Comparison of ENCODE assay signal across 21 cellular contexts in the genomic region with DNA sequence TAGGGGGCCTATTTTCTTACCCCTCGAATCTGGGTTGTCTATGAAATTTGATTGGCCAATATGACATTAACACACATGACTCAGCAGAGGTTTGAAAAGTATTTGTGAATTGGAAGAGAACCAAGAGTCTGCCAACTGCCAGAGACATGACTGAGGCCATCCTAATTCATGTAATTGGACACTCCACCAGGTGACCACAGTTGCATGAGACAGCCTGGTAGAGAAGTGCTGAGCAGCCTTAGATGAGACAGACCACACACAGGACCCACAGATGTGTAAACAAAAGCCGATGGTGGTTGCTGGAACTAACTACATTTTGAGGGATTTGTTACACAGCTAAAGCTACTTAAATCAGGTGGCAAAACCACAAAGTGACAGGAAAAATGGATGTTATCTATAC. TPM values are rescaled to one million over a fixed set of nuclear protein-coding genes. Genes with fewer than 3 reads are reported as not detected.
DNase-seq lines count a peak whose midpoint lies in the region; TF ChIP-seq lines count a peak whose summit lies in the region.
"Had no signal": no experiment of that assay in that cellular context is flagged by ENCODE, and none has a peak within 500 bp of the region (broad histone marks: within the 10 kb centered on the region; RNA-seq: fewer than 3 reads in every experiment).

No MANE protein-coding gene starts in this region.

- H3K27ac Mint-ChIP-seq in osteocyte (ENCODE audit: unreplicated experiment): no peak overlapping the region
- H3K27ac Mint-ChIP-seq: activated T-helper 2 cell treated with anti-CD3 and anti-CD28 coated beads, Interferon-gamma antibody, Interleukin-2, Interleukin-4, amounts not matched to agents 10 μg/mL and 5 μg/mL and 100 μg/mL, durations not matched to agents 14 hours and 24 hours and 36 hours; nephron; stimulated activated naive B cell treated with anti-CD40 and anti-IgM and Interleukin-4, amounts not matched to agents 10 μg/mL and 1 μg/mL and 100 μg/mL, for 72 hours had no signal

- H3K27ac ChIP-seq in OCI-LY7 (ENCODE audit: low read depth, low read length, poor library complexity, severe bottlenecking): no peak overlapping the region
- no peak overlapping the region for H3K27ac ChIP-seq in stomach
- H3K27ac ChIP-seq: 22Rv1, BLaER1, tibial nerve had no signal

- POLR2A ChIA-PET in OCI-LY7 (lab: Charles Lee): no interaction called here

- no peaks in the 10 kb centered on the region for H3K79me2 ChIP-seq in OCI-LY7 (ENCODE audit: insufficient read depth, low read depth, low read length)

- TF ChIP-seq CTCF in OCI-LY7 (conservative IDR thresholded peaks at IDR 0.05; ENCODE audit: low read length) (no peak), osteocyte (IDR thresholded peaks at IDR 0.05) (no peak), stomach (IDR thresholded peaks at IDR 0.05) (no peak)

- H3K36me3 Mint-ChIP-seq in osteocyte (ENCODE audit: unreplicated experiment): no peaks in the 10 kb centered on the region
- H3K36me3 Mint-ChIP-seq: stimulated activated naive B cell treated with anti-CD40 and anti-IgM and Interleukin-4, amounts not matched to agents 10 μg/mL and 1 μg/mL and 100 μg/mL, for 72 hours had no signal

- no peaks in the 10 kb centered on the region for H3K9me3 Mint-ChIP-seq in osteocyte (ENCODE audit: unreplicated experiment)
- H3K9me3 Mint-ChIP-seq: activated T-helper 2 cell treated with anti-CD3 and anti-CD28 coated beads, Interferon-gamma antibody, Interleukin-2, Interleukin-4, amounts not matched to agents 10 μg/mL and 5 μg/mL and 100 μg/mL, durations not matched to agents 14 hours and 24 hours and 36 hours; central memory CD8-positive, alpha-beta T cell; nephron had no signal

- no peaks in the 10 kb centered on the region for H4K20me1 ChIP-seq in OCI-LY7 (ENCODE audit: insufficient read depth, low read length)
- H4K20me1 ChIP-seq: BLaER1 had no signal

- no peak overlapping the region for H3K4me3 Mint-ChIP-seq in osteocyte (ENCODE audit: unreplicated experiment)
- H3K4me3 Mint-ChIP-seq: central memory CD8-positive, alpha-beta T cell; nephron; stimulated activated naive B cell treated with anti-CD40 and anti-IgM and Interleukin-4, amounts not matched to agents 10 μg/mL and 1 μg/mL and 100 μg/mL, for 72 hours had no signal

- no peaks in the 10 kb centered on the region for H3K27me3 ChIP-seq in stomach
- H3K27me3 ChIP-seq: BLaER1, tibial nerve had no signal

- CTCF ChIA-PET in OCI-LY7 (lab: Charles Lee; ENCODE audit: unreplicated experiment): no interaction called here

- 38 to 63% (median 46%) methylated on average over 2 of the region's 2 CpGs for WGBS in stomach, 5 donors

- intact Hi-C loops in OCI-LY7 (cut with micrococcal nuclease; ENCODE audit: unreplicated experiment): no loop called here
- intact Hi-C loops in stomach (cut with DNase I; ENCODE audit: low total_unique reads): no loop called here

- BruUV-seq in OCI-LY7 (replicated peaks; lab: Mats Ljungman, UMichigan): no TSS peak

- TF ChIP-seq POLR2A in stomach (IDR thresholded peaks at IDR 0.05): no peak

- no peak for TF ChIP-seq EP300 in stomach (IDR thresholded peaks at IDR 0.05)

- H3K27me3 Mint-ChIP-seq in osteocyte (ENCODE audit: unreplicated experiment): peaks cover 9% of the 10 kb centered on the region
- H3K27me3 Mint-ChIP-seq: stimulated activated naive B cell treated with anti-CD40 and anti-IgM and Interleukin-4, amounts not matched to agents 10 μg/mL and 1 μg/mL and 100 μg/mL, for 72 hours had no signal

- H3K4me1 Mint-ChIP-seq in osteocyte (ENCODE audit: unreplicated experiment): no peaks in the 10 kb centered on the region
- H3K4me1 Mint-ChIP-seq: central memory CD8-positive, alpha-beta T cell; nephron had no signal

- peak overlapping the region; percentile 15; the same call in 1 of the 2 replicates for H2AFZ ChIP-seq in OCI-LY7 (ENCODE audit: low read length)

- no peak overlapping the region for H3K4me2 ChIP-seq in OCI-LY7 (ENCODE audit: low read length)
- H3K4me2 ChIP-seq: BLaER1 had no signal

- H3K4me1 ChIP-seq in OCI-LY7 (ENCODE audit: insufficient read depth, low read length, poor library complexity, severe bottlenecking) (no peaks in the 10 kb centered on the region), stomach (no peaks in the 10 kb centered on the region)
- H3K4me1 ChIP-seq: BLaER1, tibial nerve had no signal

- H3K36me3 ChIP-seq in OCI-LY7 (ENCODE audit: insufficient read depth, low read length) (no peaks in the 10 kb centered on the region), stomach (no peaks in the 10 kb centered on the region)
- H3K36me3 ChIP-seq: BLaER1, tibial nerve had no signal

- H3K4me3 ChIP-seq in OCI-LY7 (ENCODE audit: low read depth, low read length, poor library complexity, severe bottlenecking) (no peak overlapping the region), stomach (no peak overlapping the region)
- H3K4me3 ChIP-seq: BLaER1, tibial nerve had no signal

- H3K9me3 ChIP-seq in OCI-LY7 (ENCODE audit: low read length) (no peaks in the 10 kb centered on the region), stomach (no peaks in the 10 kb centered on the region)
- H3K9me3 ChIP-seq: BLaER1, tibial nerve had no signal

- peak; percentile 37 for DNase-seq in DMS153 (lab: John Stamatoyannopoulos, UW)
- DNase-seq in DMS153 treated with DMSO at 0.1 percent for 48 hours (lab: John Stamatoyannopoulos, UW; ENCODE audit: unreplicated experiment): no peak
- peak; percentile 69 for DNase-seq in LHCN-M2 (ENCODE audit: low read depth)
- DNase-seq in OCI-LY7 (ENCODE audit: low spot score): no peak
- DNase-seq in kidney tubule cell (ENCODE audit: low spot score): peak; percentile 44
- DNase-seq in osteocyte (ENCODE audit: extremely low spot score, unreplicated experiment): no peak
- no peak for DNase-seq in stomach
- no peak for DNase-seq in amniotic stem cell (lab: John Stamatoyannopoulos, UW)
- DNase-seq: activated CD4-positive, CD25-positive, alpha-beta regulatory T cell; effector CD4-positive, alpha-beta T cell; head of caudate nucleus; NCI-H1092 treated with DMSO at 0.1 percent for 48 hours; NCI-H226; stimulated activated naive B cell treated with anti-CD40 and anti-IgM and Interleukin-4, amounts not matched to agents 10 μg/mL and 1 μg/mL and 100 μg/mL, for 72 hours had no signal

- no peaks in the 10 kb centered on the region for H3K9me2 ChIP-seq in OCI-LY7 (ENCODE audit: insufficient read depth, low read length)

RNA-seq across cellular contexts. Expression of gene MS4A5, which starts 0.9 kb away (rescaled TPM):
- total RNA-seq in LHCN-M2 (2014; rRNA removed): not detected in 2 replicates
- not detected for polyA plus RNA-seq in LHCN-M2 (2012)
- not detected in 2 replicates for total RNA-seq in OCI-LY7 (2014; rRNA removed; shearing (Covaris generic))
- total RNA-seq in OCI-LY7 (2022): not detected in 2 replicates
- not detected in 2 replicates for total RNA-seq in osteocyte
- not detected for total RNA-seq in stomach
- polyA plus RNA-seq in stomach: not detected
- total RNA-seq: activated T-helper 2 cell treated with anti-CD3 and anti-CD28 coated beads, Interferon-gamma antibody, Interleukin-2, Interleukin-4, amounts not matched to agents 10 μg/mL and 5 μg/mL and 100 μg/mL, durations not matched to agents 14 hours and 24 hours and 36 hours; T-helper 2 cell treated with Interferon-gamma antibody and Interleukin-4, amounts not matched to agents 100 ng/mL and 5 ng/mL, for 36 hours; tibial nerve had no signal

RNA-seq across cellular contexts. Expression of gene MS4A1, which starts 27.1 kb away (rescaled TPM):
- total RNA-seq in LHCN-M2 (2014; rRNA removed) (not detected in 2 replicates), OCI-LY7 (2022) (559 and 603 TPM in 2 replicates), osteocyte (not detected in 2 replicates), stomach (1 to 10 TPM in 2 of 5 donors, under 1 TPM in 2, not detected in 1; 0.29 to 3.9 (median 2.2) TPM)
- polyA plus RNA-seq in LHCN-M2 (2012): not detected
- 435 and 488 TPM in 2 replicates for total RNA-seq in OCI-LY7 (2014; rRNA removed; shearing (Covaris generic))
- 1 to 10 TPM in 2 of 3 donors, under 1 TPM in 1; 0.12 to 8.8 (median 1.2) TPM for polyA plus RNA-seq in stomach

RNA-seq across cellular contexts. Expression of gene MS4A14, which starts 32.3 kb away (rescaled TPM):
- total RNA-seq in LHCN-M2 (2014; rRNA removed) (0.11 TPM in 1 of 2 replicates, not detected in the other), OCI-LY7 (2022) (0.18 TPM in 1 of 2 replicates, not detected in the other), osteocyte (not detected in 2 replicates), stomach (1 to 10 TPM in 2 of 5 donors, under 1 TPM in 1, not detected in 2; under 0.01 to 4.1 (median 4.1) TPM)
- not detected for polyA plus RNA-seq in LHCN-M2 (2012)
- 0.15 TPM in 1 of 2 replicates, not detected in the other for total RNA-seq in OCI-LY7 (2014; rRNA removed; shearing (Covaris generic))
- polyA plus RNA-seq in stomach: under 1 TPM in 2 of 3 donors, not detected in 1; 0.12 to 0.18 TPM
- total RNA-seq: activated T-helper 2 cell treated with anti-CD3 and anti-CD28 coated beads, Interferon-gamma antibody, Interleukin-2, Interleukin-4, amounts not matched to agents 10 μg/mL and 5 μg/mL and 100 μg/mL, durations not matched to agents 14 hours and 24 hours and 36 hours; T-helper 2 cell treated with Interferon-gamma antibody and Interleukin-4, amounts not matched to agents 100 ng/mL and 5 ng/mL, for 36 hours had no signal

RNA-seq across cellular contexts. Expression of gene MS4A7, which starts 50.2 kb away (rescaled TPM):
- total RNA-seq in LHCN-M2 (2014; rRNA removed): not detected in 2 replicates
- not detected for polyA plus RNA-seq in LHCN-M2 (2012)
- 0.26 and 0.54 TPM in 2 replicates for total RNA-seq in OCI-LY7 (2014; rRNA removed; shearing (Covaris generic))
- 1.1 and 2.4 TPM in 2 replicates for total RNA-seq in OCI-LY7 (2022)
- total RNA-seq in osteocyte: not detected in 2 replicates
- 10 to 100 TPM in 3 of 5 donors, under 1 TPM in 1, not detected in 1; 0.58 to 43.3 (median 20.1) TPM for total RNA-seq in stomach
- polyA plus RNA-seq in stomach: 10 to 100 TPM in 2 of 3 donors, 1 to 10 TPM in 1; 1.7 to 13.3 (median 10.9) TPM
- total RNA-seq: activated T-helper 2 cell treated with anti-CD3 and anti-CD28 coated beads, Interferon-gamma antibody, Interleukin-2, Interleukin-4, amounts not matched to agents 10 μg/mL and 5 μg/mL and 100 μg/mL, durations not matched to agents 14 hours and 24 hours and 36 hours; T-helper 2 cell treated with Interferon-gamma antibody and Interleukin-4, amounts not matched to agents 100 ng/mL and 5 ng/mL, for 36 hours had no signal

Comparison
In these comparisons a context has a peak if more than half of its experiments do, and no peak if none do; other contexts are left out.
1. DNase-seq: peak in DMS153 (single experiment), LHCN-M2 (single experiment) and kidney tubule cell (single experiment); none in DMS153 treated with DMSO at 0.1 percent for 48 hours (single experiment), OCI-LY7 (single experiment), osteocyte (single experiment), stomach (single experiment) and amniotic stem cell (single experiment).
2. RNA of gene MS4A1, which starts 27.1 kb away (total RNA-seq): 435 to 603 TPM in OCI-LY7; 0.29 to 3.9 TPM in stomach, not detected in LHCN-M2 and not detected in osteocyte; every median in the first group is over 10 times any median in the second.